17 cellular contexts compared by ENCODE assay signal in genomic region chr21:45895778-45896370, GRCh38.
A peak's percentile ranks its signal among the peaks of the same experiment; 100 is the strongest.
DNase-seq lines count a peak whose midpoint lies in the region; ATAC-seq, FAIRE-seq and TF ChIP-seq lines count a peak whose summit lies in the region.
"Had no signal": no experiment of that assay in that cellular context is flagged by ENCODE, and none has a peak within 500 bp of the region (broad histone marks: within the 10 kb centered on the region; RNA-seq: fewer than 3 reads in every experiment).

No MANE protein-coding gene starts in this region.

- H3K4me2 ChIP-seq in HepG2 (ENCODE audit: low read depth, low read length) (no peak overlapping the region), neuronal stem cell (ENCODE audit: insufficient read depth, low read length, poor library complexity, severe bottlenecking) (no peak overlapping the region)
- H3K4me2 ChIP-seq: BLaER1 treated with 17β-estradiol and CSF1 and Interleukin-3, amounts not matched to agents 10 nM and 100 nM; GM23338 had no signal

- H3K4me1 ChIP-seq in right lobe of liver, result no peaks in the 10 kb centered on the region
- no peaks in the 10 kb centered on the region for H3K4me1 ChIP-seq in HepG2 (ENCODE audit: insufficient read depth, low read length)
- peaks cover 0 to 12% of the 10 kb centered on the region in 2 donors for H3K4me1 ChIP-seq in neuronal stem cell (ENCODE audit: control insufficient read depth in 2 of 2, insufficient read depth in 1 of 2, low read depth in 1 of 2, low read length in 2 of 2)
- H3K4me1 ChIP-seq in aorta (ENCODE audit: control insufficient read depth in 1 of 2, insufficient read depth in 2 of 2, low read length in 2 of 2), result no peaks in the 10 kb centered on the region
- H3K4me1 ChIP-seq in body of pancreas, result no peaks in the 10 kb centered on the region
- H3K4me1 ChIP-seq in stomach, result peaks cover 6 to 36% (median 12%) of the 10 kb centered on the region in 4 donors

- H3K27ac Mint-ChIP-seq in glutamatergic neuron (ENCODE audit: unreplicated experiment), result no peak overlapping the region
- H3K27ac Mint-ChIP-seq: B cell; CD8-positive, alpha-beta T cell; GM23338 had no signal

- H3K9me3 ChIP-seq in right lobe of liver, result no peaks in the 10 kb centered on the region
- no peaks in the 10 kb centered on the region for H3K9me3 ChIP-seq in HepG2 (ENCODE audit: low read length)
- H3K9me3 ChIP-seq in neuronal stem cell (replicated peaks in 1 of 2; ENCODE audit: control insufficient read depth in 2 of 2, insufficient read depth in 1 of 2, low read depth in 1 of 2, low read length in 2 of 2), result no peaks in the 10 kb centered on the region
- no peaks in the 10 kb centered on the region for H3K9me3 ChIP-seq in aorta (ENCODE audit: control insufficient read depth, low read length)
- no peaks in the 10 kb centered on the region for H3K9me3 ChIP-seq in body of pancreas
- H3K9me3 ChIP-seq in stomach, result no peaks in the 10 kb centered on the region
- H3K9me3 ChIP-seq: BLaER1 treated with 17β-estradiol and CSF1 and Interleukin-3, amounts not matched to agents 10 nM and 100 nM had no signal

- TF ChIP-seq EP300 in HepG2 (IDR thresholded peaks at IDR 0.05; ENCODE audit: low read depth in 2 of 2, low read length in 2 of 2) (no peak), HepG2 (CRISPR knock-in tag; IDR thresholded peaks at IDR 0.05; ENCODE audit: borderline replicate concordance) (no peak), stomach (IDR thresholded peaks at IDR 0.05) (no peak)

- H2AK5ac ChIP-seq in neuronal stem cell (ENCODE audit: low read depth, low read length), result peak overlapping the region; percentile 47

- no peaks in the 10 kb centered on the region for H3K36me3 ChIP-seq in right lobe of liver
- no peaks in the 10 kb centered on the region for H3K36me3 ChIP-seq in HepG2 (replicated peaks in 1 of 2; ENCODE audit: control insufficient read depth in 1 of 2, insufficient read depth in 2 of 2, low read length in 2 of 2)
- no peaks in the 10 kb centered on the region for H3K36me3 ChIP-seq in neuronal stem cell (replicated peaks in 1 of 2; ENCODE audit: control insufficient read depth in 2 of 2, insufficient read depth in 2 of 2, low read length in 2 of 2)
- H3K36me3 ChIP-seq in aorta (ENCODE audit: control insufficient read depth in 1 of 2, insufficient read depth in 2 of 2, low read length in 1 of 2), result no peaks in the 10 kb centered on the region
- H3K36me3 ChIP-seq in body of pancreas (replicated peaks in 1 of 2; ENCODE audit: insufficient read depth in 1 of 2, low read depth in 2 of 2), result no peaks in the 10 kb centered on the region
- no peaks in the 10 kb centered on the region for H3K36me3 ChIP-seq in stomach

- no peak overlapping the region for H3K9ac ChIP-seq in HepG2 (ENCODE audit: insufficient read depth, low read depth, low read length)
- H3K9ac ChIP-seq in neuronal stem cell (ENCODE audit: low read depth, low read length, poor library complexity), result no peak overlapping the region
- H3K9ac ChIP-seq: BLaER1 treated with 17β-estradiol and CSF1 and Interleukin-3, amounts not matched to agents 10 nM and 100 nM had no signal

- H4K8ac ChIP-seq in neuronal stem cell (ENCODE audit: low read depth, low read length), result no peak overlapping the region

- H3K18ac ChIP-seq in neuronal stem cell (ENCODE audit: low read length), result peak overlapping the region; percentile 65

- ATAC-seq in right lobe of liver, result no peak
- ATAC-seq in HepG2, result no peak
- no peak for ATAC-seq in aorta (ENCODE audit: low FRiP score)
- no peak for ATAC-seq in body of pancreas
- ATAC-seq: CD8-positive, alpha-beta T cell; GM23338 had no signal

- FAIRE-seq in HepG2 (lab: Jason Lieb, UNC), result no peak
- FAIRE-seq: H54 had no signal

- no peak for TF ChIP-seq CTCF in right lobe of liver (IDR thresholded peaks at IDR 0.05)
- no peak for TF ChIP-seq CTCF in HepG2 (CRISPR knock-in tag; IDR thresholded peaks at IDR 0.05)
- no peak for TF ChIP-seq CTCF in glutamatergic neuron (IDR thresholded peaks at IDR 0.05; ENCODE audit: partially characterized antibody, unreplicated experiment)
- TF ChIP-seq CTCF in body of pancreas (IDR thresholded peaks at IDR 0.05), result no peak
- TF ChIP-seq CTCF in stomach (IDR thresholded peaks at IDR 0.05), result no peak

- no TSS peak for BruUV-seq in HepG2 (replicated peaks; lab: Mats Ljungman, UMichigan)

- H4K20me1 ChIP-seq in HepG2 (ENCODE audit: insufficient read depth, low read length), result no peaks in the 10 kb centered on the region

- no peak overlapping the region for H2BK12ac ChIP-seq in neuronal stem cell (ENCODE audit: low read length)

- TF ChIP-seq RAD21 in HepG2 (CRISPR knock-in tag; IDR thresholded peaks at IDR 0.05), result no peak

- H3K27me3 ChIP-seq in right lobe of liver (no peaks in the 10 kb centered on the region), HepG2 (ENCODE audit: control insufficient read depth in 1 of 2, insufficient read depth in 2 of 2, low read length in 2 of 2) (peaks cover 12 to 62% of the 10 kb centered on the region in 2 experiments; a peak in 4 of 5 replicates), neuronal stem cell (ENCODE audit: control insufficient read depth in 3 of 3, insufficient read depth in 3 of 3, low read depth in 1 of 3, low read length in 3 of 3) (peaks cover 0 to 27% (median 0%) of the 10 kb centered on the region in 3 experiments), aorta (ENCODE audit: control insufficient read depth in 1 of 2, insufficient read depth in 2 of 2, low read length in 1 of 2) (no peaks in the 10 kb centered on the region), body of pancreas (no peaks in the 10 kb centered on the region), stomach (peaks cover 0 to 6% (median 0%) of the 10 kb centered on the region in 3 donors)
- H3K27me3 ChIP-seq: BLaER1 treated with 17β-estradiol and CSF1 and Interleukin-3, amounts not matched to agents 10 nM and 100 nM had no signal

- no peak overlapping the region for H2BK5ac ChIP-seq in neuronal stem cell (ENCODE audit: low read length)

- DNase-seq in right lobe of liver (peak in 2 of 3 donors; percentile 18 to 46), HepG2 (ENCODE audit: low spot score) (no peak), glutamatergic neuron (no peak), neuronal stem cell (ENCODE audit: low spot score) (no peak), aorta (peak; percentile 33 to 73), body of pancreas (no peak), globus pallidus (ENCODE audit: low spot score) (no peak), stomach (no peak)
- DNase-seq: Calu3; CD8-positive, alpha-beta T cell; DMS79 treated with DMSO at 0.1 percent for 48 hours; GF-D8; HCEC 1CT had no signal

- no peak overlapping the region for H3K14ac ChIP-seq in neuronal stem cell (ENCODE audit: low read length)

- peak overlapping the region; percentile 59 for H3K4me3 Mint-ChIP-seq in glutamatergic neuron (ENCODE audit: unreplicated experiment)
- H3K4me3 Mint-ChIP-seq: B cell; CD8-positive, alpha-beta T cell; GM23338 had no signal

- intact Hi-C loops in right lobe of liver (cut with DNase I), result no loop called here
- intact Hi-C loops in HepG2 (cut with micrococcal nuclease; ENCODE audit: unreplicated experiment), result no loop called here
- intact Hi-C loops in aorta (cut with DNase I), result no loop called here
- intact Hi-C loops in body of pancreas (cut with DNase I), result no loop called here
- intact Hi-C loops in stomach (cut with DNase I; ENCODE audit: low total_unique reads), result no loop called here

- H3K9me3 Mint-ChIP-seq in glutamatergic neuron (ENCODE audit: unreplicated experiment), result peaks cover 7% of the 10 kb centered on the region
- H3K9me3 Mint-ChIP-seq: CD8-positive, alpha-beta T cell; GM23338 had no signal

- H3K27ac ChIP-seq in right lobe of liver (no peak overlapping the region), HepG2 (ENCODE audit: extremely low read length, insufficient read depth, low read length) (no peak overlapping the region), neuronal stem cell (replicated peaks; ENCODE audit: low read length) (no peak overlapping the region), aorta (ENCODE audit: low read depth in 1 of 2, low read length in 2 of 2) (no peak overlapping the region), body of pancreas (no peak overlapping the region), stomach (no peak overlapping the region)
- H3K27ac ChIP-seq: BLaER1 treated with 17β-estradiol and CSF1 and Interleukin-3, amounts not matched to agents 10 nM and 100 nM had no signal

- in situ Hi-C loops in HepG2 (cut with HindIII; ENCODE audit: extremely low pct_ligation_motif_present, low pct_unique_long_range_greater_than_20kb), result no loop called here

- H3K4me3 ChIP-seq in right lobe of liver (no peak overlapping the region), HepG2 (replicated peaks in 1 of 3; ENCODE audit: insufficient read depth in 1 of 3, low read depth in 2 of 3, low read length in 3 of 3) (no peak overlapping the region), neuronal stem cell (ENCODE audit: low read length in 2 of 2) (no peak overlapping the region), aorta (ENCODE audit: low read length in 2 of 2) (no peak overlapping the region), body of pancreas (no peak overlapping the region), stomach (no peak overlapping the region)
- H3K4me3 ChIP-seq: BLaER1 treated with 17β-estradiol and CSF1 and Interleukin-3, amounts not matched to agents 10 nM and 100 nM; GM23338 had no signal

- no peak overlapping the region for H4K91ac ChIP-seq in neuronal stem cell (ENCODE audit: low read depth, low read length, poor library complexity)

- H3K36me3 Mint-ChIP-seq in glutamatergic neuron (ENCODE audit: unreplicated experiment), result no peaks in the 10 kb centered on the region
- H3K36me3 Mint-ChIP-seq: CD8-positive, alpha-beta T cell had no signal

- CTCF ChIA-PET in HepG2 (lab: Yijun Ruan, JAX; ENCODE audit: low intra/inter-chr PET ratio, low total read pairs), result no interaction called here

- WGBS in right lobe of liver (ENCODE audit: insufficient coverage, low coverage, low lambda C conversion rate, missing lambda C conversion rate), result 74% methylated on average over 5 of the region's 17 CpGs
- WGBS in HepG2 (ENCODE audit: low lambda C conversion rate), result 12% methylated on average over 3 of the region's 17 CpGs
- no CpG with 5 or more reads among the region's 17 CpGs for WGBS in neuronal stem cell (ENCODE audit: extremely low coverage in 2 of 2, insufficient read length in 2 of 2, insufficient replicate concordance in 1 of 2), 2 donors
- WGBS in aorta, 2 donors, result 95 to 96% methylated on average over 17 of the region's 17 CpGs
- WGBS in body of pancreas, 2 donors, result 86 to 87% methylated on average over 11 to 14 of the region's 17 CpGs
- WGBS in stomach, 5 donors, result 85 to 93% (median 88%) methylated on average over 8 to 17 of the region's 17 CpGs

- H3K23ac ChIP-seq in neuronal stem cell (ENCODE audit: low read depth, low read length, poor library complexity), result no peak overlapping the region

- peaks cover 26% of the 10 kb centered on the region for H3K4me1 Mint-ChIP-seq in glutamatergic neuron (ENCODE audit: low read depth, unreplicated experiment)

- H3K79me1 ChIP-seq in neuronal stem cell (ENCODE audit: low read depth, low read length), result no peaks in the 10 kb centered on the region

- H2AFZ ChIP-seq in HepG2 (ENCODE audit: low read length) (no peak overlapping the region), neuronal stem cell (ENCODE audit: low read length) (no peak overlapping the region)
- H2AFZ ChIP-seq: GM23338 had no signal

- peaks cover 14% of the 10 kb centered on the region for H3K27me3 Mint-ChIP-seq in glutamatergic neuron (ENCODE audit: unreplicated experiment)
- H3K27me3 Mint-ChIP-seq: B cell had no signal

- H3K4ac ChIP-seq in neuronal stem cell (ENCODE audit: low read length), result peak overlapping the region; percentile 84

- POLR2A ChIA-PET in HepG2 (lab: Yijun Ruan, JAX), result no interaction called here

- TF ChIP-seq POLR2A in right lobe of liver (IDR thresholded peaks at IDR 0.05), result no peak
- TF ChIP-seq POLR2A in HepG2 (IDR thresholded peaks at IDR 0.05; ENCODE audit: insufficient read depth in 1 of 2, low read depth in 2 of 2, low read length in 2 of 2), result no peak
- no peak for TF ChIP-seq POLR2A in body of pancreas (IDR thresholded peaks at IDR 0.05)
- TF ChIP-seq POLR2A in stomach (IDR thresholded peaks at IDR 0.05), result no peak

- H2BK120ac ChIP-seq in neuronal stem cell (ENCODE audit: low read depth, low read length), result peak overlapping the region; percentile 41

- H3K79me2 ChIP-seq in HepG2 (ENCODE audit: insufficient read depth, low read length), result no peaks in the 10 kb centered on the region

- H2BK15ac ChIP-seq in neuronal stem cell (ENCODE audit: low read length), result no peak overlapping the region

Comparison
In these comparisons a context has a peak if more than half of its experiments do, and no peak if none do; other contexts are left out.
1. DNase-seq: peak in right lobe of liver (2 of 3) and aorta (2 of 2); none in HepG2 (single experiment), glutamatergic neuron (single experiment), neuronal stem cell (single experiment), body of pancreas (0 of 4), globus pallidus (single experiment) and stomach (single experiment).